ENCODE assay signal across 1 cellular context in genomic region chr17:13995856-13996635, GRCh38.
TF ChIP-seq lines count a peak whose summit lies in the region.

No MANE protein-coding gene starts in this region.

TF ChIP-seq in SK-N-SH, 30 proteins besides CTCF, POLR2A, EP300 and RAD21 (continued from another document):
- no peak for TF ChIP-seq IRF3 (IDR thresholded peaks at IDR 0.05; ENCODE audit: low read depth, low read length)
- TF ChIP-seq ELF1 (IDR thresholded peaks at IDR 0.05): no peak
- no peak for TF ChIP-seq PBX3 (IDR thresholded peaks at IDR 0.05)
- no peak for TF ChIP-seq TCF12 (IDR thresholded peaks at IDR 0.05)
- TF ChIP-seq EZH2phosphoT487 (IDR thresholded peaks at IDR 0.05; ENCODE audit: borderline replicate concordance, low read depth): no peak
- no peak for TF ChIP-seq YY1 (IDR thresholded peaks at IDR 0.05; ENCODE audit: low read depth)
- no peak for TF ChIP-seq FOSL2 (IDR thresholded peaks at IDR 0.05; ENCODE audit: borderline replicate concordance, low read depth)
- no peak for TF ChIP-seq USF1 (IDR thresholded peaks at IDR 0.05; ENCODE audit: borderline replicate concordance, low read depth)
- no peak for TF ChIP-seq FOXJ3 (CRISPR knock-in tag; IDR thresholded peaks at IDR 0.05)
- no peak for TF ChIP-seq CHD2 (IDR thresholded peaks at IDR 0.05; ENCODE audit: low read length, partially characterized antibody)
- no peak for TF ChIP-seq REST (IDR thresholded peaks at IDR 0.05; ENCODE audit: low read depth, low read length)
- TF ChIP-seq JUND (IDR thresholded peaks at IDR 0.05): no peak
- no peak for TF ChIP-seq RFX5 (IDR thresholded peaks at IDR 0.05; ENCODE audit: low read length)
